In genomic region chr17:73308959-73309358, GRCh38 we compare ENCODE assay signal across 12 cellular contexts. TPM values are rescaled to one million over a fixed set of nuclear protein-coding genes. Genes with fewer than 3 reads are reported as not detected.
DNase-seq lines count a peak whose midpoint lies in the region; ATAC-seq and TF ChIP-seq lines count a peak whose summit lies in the region.
"Not testable (repeated sequence)": the region's sequence is repeated elsewhere in the genome, so short reads cannot be mapped to it uniquely, and the experiment has no call there.
"Had no signal": no experiment of that assay in that cellular context is flagged by ENCODE, and none has a peak within 500 bp of the region (broad histone marks: within the 10 kb centered on the region; RNA-seq: fewer than 3 reads in every experiment).

No MANE protein-coding gene starts in this region.

- DNase-seq in Calu3; RWPE2 (ENCODE audit: low spot score); breast epithelium (ENCODE audit: low spot score in 2 of 2); hepatocyte (ENCODE audit: low spot score); upper lobe of left lung: not testable (repeated sequence)

- TF ChIP-seq CTCF in Calu3 (IDR thresholded peaks at IDR 0.05; ENCODE audit: unreplicated experiment); RWPE2 (IDR thresholded peaks at IDR 0.05; ENCODE audit: poor library complexity, severe bottlenecking); breast epithelium (IDR thresholded peaks at IDR 0.05); hepatocyte (IDR thresholded peaks at IDR 0.05; ENCODE audit: poor library complexity); nephron (IDR thresholded peaks at IDR 0.05; ENCODE audit: unreplicated experiment in 3 of 3); upper lobe of left lung (IDR thresholded peaks at IDR 0.05): not testable (repeated sequence)

- 37 to 45% methylated on average over 5 of the region's 5 CpGs for WGBS in esophagus, 2 donors
- WGBS in hepatocyte (ENCODE audit: low lambda C conversion rate, missing lambda C conversion rate), result 88% methylated on average over 4 of the region's 5 CpGs
- WGBS in upper lobe of left lung, 2 donors, result 66 to 73% methylated on average over 5 of the region's 5 CpGs

- not testable (repeated sequence) for ATAC-seq in RWPE2 (ENCODE audit: low read depth); upper lobe of left lung (ENCODE audit: low FRiP score in 2 of 2)

- H4K20me1 ChIP-seq in hepatocyte (ENCODE audit: insufficient read depth, poor library complexity, severe bottlenecking), result peaks cover 34% of the 10 kb centered on the region

- TF ChIP-seq EP300 in upper lobe of left lung (IDR thresholded peaks at IDR 0.05), result not testable (repeated sequence)

- not testable (repeated sequence) for H3K36me3 ChIP-seq in RWPE2 (ENCODE audit: low read depth); breast epithelium; esophagus (ENCODE audit: control insufficient read depth in 2 of 2, insufficient read depth in 2 of 2, low read length in 1 of 2); hepatocyte (replicated peaks; ENCODE audit: insufficient read depth, low read depth); upper lobe of left lung

- peak overlapping the region; percentile 94 for H3K4me2 ChIP-seq in hepatocyte

- H3K9me2 ChIP-seq in hepatocyte (replicated peaks; ENCODE audit: insufficient read depth), result not testable (repeated sequence)

- H3K27me3 ChIP-seq in RWPE2 (ENCODE audit: insufficient read depth, poor library complexity, severe bottlenecking); breast epithelium; esophagus (ENCODE audit: control insufficient read depth in 1 of 2, insufficient read depth in 2 of 2, low read length in 2 of 2); hepatocyte; upper lobe of left lung: not testable (repeated sequence)

- H3K4me3 Mint-ChIP-seq in Calu3 (ENCODE audit: low read depth, unreplicated experiment), result peak overlapping the region; percentile 94
- H3K4me3 Mint-ChIP-seq in nephron, result peak overlapping the region in 2 of 3 experiments; percentile 76 to 83

- TF ChIP-seq POLR2A in breast epithelium (IDR thresholded peaks at IDR 0.05); upper lobe of left lung (IDR thresholded peaks at IDR 0.05): not testable (repeated sequence)

- not testable (repeated sequence) for H3K9me3 ChIP-seq in RWPE2 (ENCODE audit: severe bottlenecking); breast epithelium; esophagus (ENCODE audit: control insufficient read depth in 2 of 2, insufficient read depth in 1 of 2, low read depth in 1 of 2, low read length in 1 of 2); hepatocyte (ENCODE audit: low read depth); upper lobe of left lung

- H3K27ac Mint-ChIP-seq in Calu3 (ENCODE audit: unreplicated experiment) (peak overlapping the region; percentile 93), nephron (peak overlapping the region in 2 of 3 experiments; percentile 99 to 100)

- H3K27me3 Mint-ChIP-seq in Calu3 (ENCODE audit: unreplicated experiment); nephron (ENCODE audit: low read depth): not testable (repeated sequence)

- intact Hi-C loops in Calu3 (cut with micrococcal nuclease; ENCODE audit: unreplicated experiment), result loop anchor here (1.0 to 5.0 kb wide), 3 partner anchors 16 to 63 kb away; no protein-coding TSS in a partner anchor
- intact Hi-C loops in breast epithelium (cut with DNase I; ENCODE audit: low total_unique reads), result not testable (repeated sequence)

- H3K4me3 ChIP-seq in RWPE2 (ENCODE audit: severe bottlenecking); esophagus (ENCODE audit: low read depth in 1 of 2, low read length in 2 of 2): not testable (repeated sequence)
- peak overlapping the region; percentile 93 to 99 (median 97) for H3K4me3 ChIP-seq in breast epithelium
- peak overlapping the region; percentile 90 for H3K4me3 ChIP-seq in hepatocyte
- H3K4me3 ChIP-seq in skin epidermis, result peak overlapping the region in 5 of 7 experiments; percentile 83 to 100 (median 98)
- peak overlapping the region in 3 of 4 donors; percentile 89 to 100 (median 99) for H3K4me3 ChIP-seq in upper lobe of left lung

- H3K9me3 Mint-ChIP-seq in Calu3 (ENCODE audit: low read depth, unreplicated experiment); nephron: not testable (repeated sequence)

- H3K4me1 ChIP-seq in RWPE2 (ENCODE audit: insufficient read depth, poor library complexity, severe bottlenecking), result peaks cover 55% of the 10 kb centered on the region
- peaks cover 5 to 20% of the 10 kb centered on the region in 2 donors for H3K4me1 ChIP-seq in breast epithelium
- peaks cover 0 to 24% of the 10 kb centered on the region in 2 donors for H3K4me1 ChIP-seq in esophagus (ENCODE audit: control insufficient read depth in 2 of 2, insufficient read depth in 2 of 2, low read length in 1 of 2)
- peaks cover 55% of the 10 kb centered on the region for H3K4me1 ChIP-seq in hepatocyte (ENCODE audit: insufficient read depth)
- peaks cover 61 to 72% (median 65%) of the 10 kb centered on the region in 4 donors for H3K4me1 ChIP-seq in upper lobe of left lung

- peaks cover 55% of the 10 kb centered on the region for H3K36me3 Mint-ChIP-seq in Calu3 (ENCODE audit: insufficient read depth, unreplicated experiment)
- not testable (repeated sequence) for H3K36me3 Mint-ChIP-seq in nephron (ENCODE audit: low read depth)

- H3K4me1 Mint-ChIP-seq in Calu3 (ENCODE audit: low read depth, unreplicated experiment) (peaks cover 52% of the 10 kb centered on the region), nephron (peaks cover 57% of the 10 kb centered on the region)

- peaks cover 69% of the 10 kb centered on the region for H3K79me2 ChIP-seq in hepatocyte

- not testable (repeated sequence) for H2AFZ ChIP-seq in hepatocyte

- BruUV-seq in Calu3 (replicated peaks; lab: Mats Ljungman, UMichigan), result not testable (repeated sequence)

- CTCF ChIA-PET in Calu3 (lab: Charles Lee), result interaction anchor here (1.3 to 3.1 kb wide), 6 partner anchors 15 to 51 kb away, joined by 4 to 12 read pairs (median 6); partner anchors contain the start of gene CPSF4L

- H3K27ac ChIP-seq in RWPE2 (ENCODE audit: poor library complexity, severe bottlenecking) (peak overlapping the region; percentile 87), breast epithelium (peak overlapping the region; percentile 99), esophagus (ENCODE audit: low read depth in 2 of 2, low read length in 1 of 2) (peak overlapping the region; percentile 50 to 99), hepatocyte (peak overlapping the region; percentile 100), skin epidermis (peak overlapping the region in 14 of 21 experiments; percentile 91 to 99 (median 96)), upper lobe of left lung (peak overlapping the region; percentile 97 to 100 (median 98))

RNA-seq across cellular contexts. Expression of gene CDC42EP4, which starts 2.8 kb away (rescaled TPM):
- total RNA-seq in Calu3 (2022) (50.2 and 60.1 TPM in 2 replicates), breast epithelium (100 to 1,000 TPM in 2 of 3 donors, 10 to 100 TPM in 1; 71.0 to 141 (median 112) TPM), hepatocyte (61.2 and 62.4 TPM in 2 replicates), upper lobe of left lung (10 to 100 TPM; 28.3 to 65.7 (median 52.9) TPM)
- polyA plus RNA-seq in esophagus (10 to 100 TPM; 15.7 to 20.0 TPM), hepatocyte (74.5 and 82.7 TPM in 2 replicates)

RNA-seq across cellular contexts. Expression of gene CPSF4L, which starts 47.3 kb away (rescaled TPM):
- total RNA-seq in Calu3 (2022), result not detected in 2 replicates
- total RNA-seq in breast epithelium, result under 1 TPM in 1 of 3 donors, not detected in 2; 0.29 TPM
- not detected for polyA plus RNA-seq in esophagus
- total RNA-seq in hepatocyte, result not detected in 2 replicates
- polyA plus RNA-seq in hepatocyte, result 0.34 TPM in 1 of 2 replicates, not detected in the other
- total RNA-seq in upper lobe of left lung, result under 1 TPM in 1 of 6 donors, not detected in 5; 0.46 TPM
- total RNA-seq: activated CD8-positive, alpha-beta memory T cell treated with anti-CD3 and anti-CD28 coated beads for 36 hours; activated T-cell treated with anti-CD3 and anti-CD28 coated beads, Interleukin-2, amount 50 U/mL, for 72 hours; dermis microvascular lymphatic vessel endothelial cell; kidney epithelial cell had no signal
